Comparison of ENCODE assay signal across 16 cellular contexts in genomic region chr2:61182059-61182383, GRCh38. TPM values are rescaled to one million over a fixed set of nuclear protein-coding genes. Genes with fewer than 3 reads are reported as not detected.
DNase-seq lines count a peak whose midpoint lies in the region; ATAC-seq, FAIRE-seq and TF ChIP-seq lines count a peak whose summit lies in the region.
"Had no signal": no experiment of that assay in that cellular context is flagged by ENCODE, and none has a peak within 500 bp of the region (broad histone marks: within the 10 kb centered on the region; RNA-seq: fewer than 3 reads in every experiment).

No MANE protein-coding gene starts in this region.

- no peaks in the 10 kb centered on the region for H3K9me3 ChIP-seq in CD8-positive, alpha-beta T cell (ENCODE audit: low read length)
- H3K9me3 ChIP-seq in GM12878 (replicated peaks; ENCODE audit: control insufficient read depth, insufficient read depth, low read length): no peaks in the 10 kb centered on the region
- H3K9me3 ChIP-seq: SJSA1 had no signal

- CTCF ChIA-PET in CD8-positive, alpha-beta T cell (lab: Charles Lee): no interaction called here
- CTCF ChIA-PET in GM12878 (lab: Yijun Ruan, JAX): interaction anchor here (0.8 to 1.3 kb wide), 3 partner anchors 9 to 551 kb away, joined by 3 to 4 read pairs (median 3); no protein-coding TSS in a partner anchor

- POLR2A ChIA-PET in CD8-positive, alpha-beta T cell (lab: Charles Lee): interaction anchor here (0.5 kb wide), 1 partner anchor 338 kb away, joined by 3 read pairs; no protein-coding TSS in a partner anchor
- POLR2A ChIA-PET in GM12878 (lab: Charles Lee): interaction anchor here (1.2 to 1.4 kb wide), 3 partner anchors 14 to 20 kb away, joined by 3 to 4 read pairs (median 3); no protein-coding TSS in a partner anchor

- peaks cover 43% of the 10 kb centered on the region for H3K36me3 ChIP-seq in CD8-positive, alpha-beta T cell (ENCODE audit: insufficient read depth, low read length)
- H3K36me3 ChIP-seq in GM12878 (ENCODE audit: control insufficient read depth in 2 of 2, insufficient read depth in 2 of 2, low read length in 1 of 2): peaks cover 7 to 27% of the 10 kb centered on the region in 2 experiments

- no peak overlapping the region for H3K4me3 ChIP-seq in CD8-positive, alpha-beta T cell (ENCODE audit: low read depth, low read length)
- H3K4me3 ChIP-seq in GM12878: peak overlapping the region; percentile 42; the same call in 1 of the 2 replicates
- H3K4me3 ChIP-seq: SJSA1 had no signal

- no peak overlapping the region for H2AFZ ChIP-seq in GM12878 (ENCODE audit: control insufficient read depth, low read depth, low read length)

- H3K27ac Mint-ChIP-seq in T-helper 2 cell treated with Interferon-gamma antibody and Interleukin-4, amounts not matched to agents 5 μg/mL and 100 μg/mL, for 36 hours: no peak overlapping the region
- H3K27ac Mint-ChIP-seq in CD8-positive, alpha-beta T cell: peak overlapping the region; percentile 85
- peak overlapping the region; percentile 67 to 90 (median 69) for H3K27ac Mint-ChIP-seq in nephron

- WGBS in GM12878 (ENCODE audit: insufficient coverage, insufficient replicate concordance, low lambda C conversion rate, missing lambda C conversion rate): 97% methylated on average over 6 of the region's 6 CpGs

- no peaks in the 10 kb centered on the region for H3K27me3 Mint-ChIP-seq in T-helper 2 cell treated with Interferon-gamma antibody and Interleukin-4, amounts not matched to agents 5 μg/mL and 100 μg/mL, for 36 hours (ENCODE audit: low read depth)
- H3K27me3 Mint-ChIP-seq in CD8-positive, alpha-beta T cell (ENCODE audit: low read depth): no peaks in the 10 kb centered on the region
- H3K27me3 Mint-ChIP-seq in nephron (ENCODE audit: low read depth): no peaks in the 10 kb centered on the region

- FAIRE-seq in GM12878 (lab: Jason Lieb, UNC): no peak

- peak overlapping the region; percentile 66; the same call in 1 of the 2 replicates for H3K4me2 ChIP-seq in GM12878 (ENCODE audit: control insufficient read depth, insufficient read depth)

- no peaks in the 10 kb centered on the region for H3K9me3 Mint-ChIP-seq in T-helper 2 cell treated with Interferon-gamma antibody and Interleukin-4, amounts not matched to agents 5 μg/mL and 100 μg/mL, for 36 hours
- no peaks in the 10 kb centered on the region for H3K9me3 Mint-ChIP-seq in CD8-positive, alpha-beta T cell
- no peaks in the 10 kb centered on the region for H3K9me3 Mint-ChIP-seq in nephron
- H3K9me3 Mint-ChIP-seq: CD14-positive monocyte had no signal

- H3K36me3 Mint-ChIP-seq in T-helper 2 cell treated with Interferon-gamma antibody and Interleukin-4, amounts not matched to agents 5 μg/mL and 100 μg/mL, for 36 hours (ENCODE audit: low read depth): peaks cover 84% of the 10 kb centered on the region
- H3K36me3 Mint-ChIP-seq in CD8-positive, alpha-beta T cell: peaks cover 77% of the 10 kb centered on the region
- H3K36me3 Mint-ChIP-seq in nephron (ENCODE audit: low read depth): peaks cover 65% of the 10 kb centered on the region

- RAD21 ChIA-PET in GM12878 (lab: Charles Lee; ENCODE audit: unreplicated experiment): no interaction called here

- TF ChIP-seq RAD21 in GM12878 (IDR thresholded peaks at IDR 0.05; ENCODE audit: insufficient read depth, low read depth, low read length): no peak

- SMC1A ChIA-PET in GM12878 (lab: Charles Lee; ENCODE audit: uncharacterized antibody, unreplicated experiment): interaction anchor here (0.7 kb wide), 1 partner anchor 20 kb away, joined by 3 read pairs; no protein-coding TSS in a partner anchor

- H3K79me2 ChIP-seq in GM12878 (ENCODE audit: control insufficient read depth, insufficient read depth, low read length): peaks cover 52% of the 10 kb centered on the region

- BruUV-seq in GM12878 (replicated peaks; lab: Mats Ljungman, UMichigan): no TSS peak

- H3K4me3 Mint-ChIP-seq in T-helper 2 cell treated with Interferon-gamma antibody and Interleukin-4, amounts not matched to agents 5 μg/mL and 100 μg/mL, for 36 hours: peak overlapping the region; percentile 17
- peak overlapping the region; percentile 13 for H3K4me3 Mint-ChIP-seq in CD8-positive, alpha-beta T cell
- H3K4me3 Mint-ChIP-seq in nephron: peak overlapping the region in 2 of 3 experiments; percentile 74 to 81
- H3K4me3 Mint-ChIP-seq: CD14-positive monocyte had no signal

- H3K4me1 Mint-ChIP-seq in T-helper 2 cell treated with Interferon-gamma antibody and Interleukin-4, amounts not matched to agents 5 μg/mL and 100 μg/mL, for 36 hours (ENCODE audit: low read depth): peaks cover 53% of the 10 kb centered on the region
- H3K4me1 Mint-ChIP-seq in CD8-positive, alpha-beta T cell (ENCODE audit: low read depth): peaks cover 70% of the 10 kb centered on the region
- peaks cover 56% of the 10 kb centered on the region for H3K4me1 Mint-ChIP-seq in nephron

- no peaks in the 10 kb centered on the region for H3K27me3 ChIP-seq in CD8-positive, alpha-beta T cell (ENCODE audit: insufficient read depth, low read length)
- no peaks in the 10 kb centered on the region for H3K27me3 ChIP-seq in GM12878 (replicated peaks in 1 of 2; ENCODE audit: control insufficient read depth in 2 of 2, insufficient read depth in 2 of 2, low read length in 1 of 2)
- H3K27me3 ChIP-seq: SJSA1 had no signal

- H4K20me1 ChIP-seq in GM12878 (ENCODE audit: control insufficient read depth, insufficient read depth): no peaks in the 10 kb centered on the region

- TF ChIP-seq CTCF in CD8-positive, alpha-beta T cell (IDR thresholded peaks at IDR 0.05): no peak
- TF ChIP-seq CTCF in GM12878 (IDR thresholded peaks at IDR 0.05 in 2 of 3, conservative IDR thresholded peaks at IDR 0.05 in 1 of 3; ENCODE audit: control insufficient read depth in 2 of 3, extremely low read depth in 1 of 3, insufficient read depth in 1 of 3, low read depth in 3 of 3, low read length in 3 of 3) (no peak), nephron (IDR thresholded peaks at IDR 0.05; ENCODE audit: unreplicated experiment in 3 of 3) (no peak)

- peaks cover 48% of the 10 kb centered on the region for H3K4me1 ChIP-seq in CD8-positive, alpha-beta T cell (ENCODE audit: insufficient read depth, low read length)
- peaks cover 14% of the 10 kb centered on the region for H3K4me1 ChIP-seq in GM12878 (ENCODE audit: control insufficient read depth, insufficient read depth, low read length)

- in situ Hi-C loops in GM12878 (cut with MboI): no loop called here

- no peak overlapping the region for H3K27ac ChIP-seq in CD8-positive, alpha-beta T cell (ENCODE audit: low read depth, low read length)
- H3K27ac ChIP-seq in GM12878 (ENCODE audit: control insufficient read depth, insufficient read depth): no peak overlapping the region
- H3K27ac ChIP-seq: HL-60, SJSA1 had no signal

- TF ChIP-seq POLR2A in GM12878 (IDR thresholded peaks at IDR 0.05; ENCODE audit: low read depth, low read length): no peak

- TF ChIP-seq EP300 in GM12878 (IDR thresholded peaks at IDR 0.05; ENCODE audit: borderline replicate concordance in 1 of 2, control insufficient read depth in 1 of 2, low read depth in 2 of 2, low read length in 2 of 2): no peak

- ATAC-seq in CD8-positive, alpha-beta T cell: no peak
- ATAC-seq in GM12878 (no peak), HG02938 (IDR thresholded peaks at IDR 0.05; ENCODE audit: unreplicated experiment) (no peak)
- ATAC-seq: left cardiac atrium had no signal

- DNase-seq in T-helper 2 cell treated with Interferon-gamma antibody and Interleukin-4, amounts not matched to agents 5 μg/mL and 100 μg/mL, for 36 hours (ENCODE audit: low spot score): no peak
- DNase-seq in T-helper 2 cell: no peak
- DNase-seq in CD8-positive, alpha-beta T cell: no peak
- DNase-seq in GM12878 (ENCODE audit: low read depth, low spot score): no peak
- DNase-seq in NCI-H510A (lab: John Stamatoyannopoulos, UW): no peak
- no peak for DNase-seq in NCI-H526 treated with DMSO at 0.1 percent for 48 hours (lab: John Stamatoyannopoulos, UW)
- DNase-seq: 8988T, KBM-7, left cardiac atrium, NCI-H1417, NCI-H446 treated with DMSO at 0.1 percent for 48 hours had no signal

- intact Hi-C loops in CD8-positive, alpha-beta T cell (cut with DNase I, micrococcal nuclease): loop anchor here in 1 of 2 experiments (10.0 kb wide), 1 partner anchor 323 kb away; no protein-coding TSS in a partner anchor
- intact Hi-C loops in GM12878 (cut with micrococcal nuclease; ENCODE audit: unreplicated experiment): no loop called here

- H3K9ac ChIP-seq in GM12878 (ENCODE audit: control insufficient read depth, insufficient read depth, low read length): no peak overlapping the region

TF ChIP-seq in GM12878, 131 proteins besides CTCF, POLR2A, EP300 and RAD21 (continues in another document):
- TF ChIP-seq BMI1 (IDR thresholded peaks at IDR 0.05; ENCODE audit: borderline replicate concordance): no peak
- no peak for TF ChIP-seq HDAC2 (IDR thresholded peaks at IDR 0.05)
- TF ChIP-seq PAX8 (IDR thresholded peaks at IDR 0.05): no peak
- no peak for TF ChIP-seq BACH1 (IDR thresholded peaks at IDR 0.05; ENCODE audit: borderline replicate concordance)
- TF ChIP-seq CEBPB (IDR thresholded peaks at IDR 0.05; ENCODE audit: borderline replicate concordance in 1 of 2, low read depth in 2 of 2, low read length in 2 of 2): no peak
- TF ChIP-seq TCF12 (IDR thresholded peaks at IDR 0.05; ENCODE audit: low read depth, low read length): no peak
- no peak for TF ChIP-seq HDGF (IDR thresholded peaks at IDR 0.05)
- no peak for TF ChIP-seq CHD4 (IDR thresholded peaks at IDR 0.05)
- no peak for TF ChIP-seq SPI1 (IDR thresholded peaks at IDR 0.05; ENCODE audit: borderline replicate concordance, insufficient read depth, low read depth, low read length)

RNA-seq across cellular contexts. Expression of gene C2orf74, which starts 20.0 kb away (rescaled TPM):
- total RNA-seq in CD8-positive, alpha-beta T cell: 1 to 10 TPM; 1.3 to 2.8 TPM
- 1.9 and 3.1 TPM in 2 replicates for total RNA-seq in GM12878 (2013; cell fraction: nucleolus; rRNA removed)
- total RNA-seq in GM12878 (2014; rRNA removed) (3.8 and 6.1 TPM in 2 replicates), GM12878 (2014; rRNA removed; fragmentation: Illumina TruSeq; extraction: Trizol) (14.9 and 16.1 TPM in 2 replicates), GM12878 (2021) (4.7 and 5.6 TPM in 2 replicates)
- 16.0 TPM for polyA plus RNA-seq in GM12878 (2011; ENCODE audit: low read depth)
- polyA plus RNA-seq in GM12878 (2011; rRNA removed) (9.8 and 18.8 TPM in 2 replicates), GM12878 (2014; fragmentation: Illumina TruSeq; extraction: Trizol) (15.6 and 19.1 TPM in 2 replicates), GM12878 (2014; fragmentation: Nextera tagmentation; extraction: Ambion mirVana) (10 to 100 TPM; 25.0 TPM), GM12878 (2014; rRNA removed) (10.2 and 10.8 TPM in 2 replicates), GM12878 (2016; fragmentation: Nextera tagmentation; extraction: Ambion mirVana) (10 to 100 TPM; 15.5 to 16.3 TPM)
- polyA plus RNA-seq in GM12878 (2011; cell fraction: cytosol; rRNA removed): 5.4 and 6.1 TPM in 2 replicates
- polyA plus RNA-seq in GM12878 (2011; cell fraction: nucleus; rRNA removed): 3.8 and 4.1 TPM in 2 replicates
- 9.2 and 14.0 TPM in 2 replicates for polyA plus RNA-seq in GM12878 (2012)
- polyA minus RNA-seq in GM12878 (2011; rRNA and poly(A)+ RNA removed): 1.0 and 1.5 TPM in 2 replicates
- 3.6 TPM in 1 of 2 replicates, not detected in the other for polyA minus RNA-seq in GM12878 (2011; cell fraction: cytosol; rRNA and poly(A)+ RNA removed)
- polyA minus RNA-seq in GM12878 (2011; cell fraction: nucleus; rRNA and poly(A)+ RNA removed): 1.1 TPM in 1 of 2 replicates, not detected in the other

Comparison
In these comparisons a context has a peak if more than half of its experiments do, and no peak if none do; other contexts are left out.
1. H3K4me3 Mint-ChIP-seq: peak in every context shown above with its lines; median percentile 78 in nephron; 17 in T-helper 2 cell treated with Interferon-gamma antibody and Interleukin-4, amounts not matched to agents 5 μg/mL and 100 μg/mL, for 36 hours; 13 in CD8-positive, alpha-beta T cell.